In the genomic region with DNA sequence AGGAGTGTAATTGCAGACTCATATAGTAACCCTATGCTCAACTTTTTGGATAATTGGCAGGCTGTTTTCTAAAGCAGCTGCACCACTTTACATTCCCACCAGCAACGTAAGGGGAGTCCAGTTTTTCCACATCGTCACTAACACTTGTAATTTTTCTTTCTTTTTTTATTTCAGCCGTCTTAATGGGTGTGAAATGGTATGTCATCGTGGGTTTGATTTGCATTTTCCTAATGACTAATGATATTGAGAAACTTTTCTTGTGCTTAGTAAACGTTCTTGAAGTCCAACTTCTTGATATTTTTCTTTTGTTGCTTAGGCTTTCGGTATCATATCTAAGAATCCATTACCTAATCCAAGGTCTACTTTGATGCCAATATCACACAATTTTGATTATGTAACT, we compare ENCODE assay signal across 34 cellular contexts.
"Had no signal": no experiment of that assay in that cellular context is flagged by ENCODE, and none has a peak within 500 bp of the region (broad histone marks: within the 10 kb centered on the region; RNA-seq: fewer than 3 reads in every experiment).

No MANE protein-coding gene starts in this region.

- H3K4me1 ChIP-seq: adrenal gland, foreskin keratinocyte, gastroesophageal sphincter had no signal

- H3K9me3 Mint-ChIP-seq: activated CD4-positive, alpha-beta T cell treated with anti-CD3 and anti-CD28 coated beads, Interleukin-2, amount 10 ng/mL, durations not matched to agents 24 days and 14 days; activated naive CD4-positive, alpha-beta T cell treated with anti-CD3 and anti-CD28 coated beads, Interleukin-2, amount 50 U/mL, for 24 hours; activated naive CD8-positive, alpha-beta T cell treated with anti-CD3 and anti-CD28 coated beads, Interleukin-2, amount 50 U/mL, for 24 hours; activated T-helper 1 cell treated with anti-CD3 and anti-CD28 coated beads, Interleukin-12 subunit alpha, Interleukin-12 subunit beta, Interleukin-2, Interleukin-4 antibody, amounts not matched to agents 30 ng/mL and 10 ng/mL and 1 ng/mL, durations not matched to agents 14 hours and 24 hours and 36 hours; activated T-helper 2 cell treated with anti-CD3 and anti-CD28 coated beads, Interferon-gamma antibody, Interleukin-2, Interleukin-4, amounts not matched to agents 10 μg/mL and 5 μg/mL and 100 μg/mL, durations not matched to agents 14 hours and 24 hours and 36 hours had no signal

- H3K27me3 Mint-ChIP-seq: activated CD4-positive, alpha-beta memory T cell treated with anti-CD3 and anti-CD28 coated beads for 36 hours; activated CD4-positive, alpha-beta T cell treated with anti-CD3 and anti-CD28 coated beads for 36 hours; activated CD4-positive, alpha-beta T cell treated with anti-CD3 and anti-CD28 coated beads, Interleukin-2, amount 10 ng/mL, durations not matched to agents 24 days and 14 days; activated CD8-positive, alpha-beta memory T cell treated with anti-CD3 and anti-CD28 coated beads, Interleukin-2, amount 10 ng/mL, durations not matched to agents 7 days and 5 days; activated naive CD4-positive, alpha-beta T cell treated with anti-CD3 and anti-CD28 coated beads, Interleukin-2, amount 50 U/mL, for 24 hours; activated naive CD8-positive, alpha-beta T cell treated with anti-CD3 and anti-CD28 coated beads for 36 hours; activated naive CD8-positive, alpha-beta T cell treated with anti-CD3 and anti-CD28 coated beads, Interleukin-2, amount 50 U/mL, for 24 hours; central memory CD8-positive, alpha-beta T cell; effector memory CD8-positive, alpha-beta T cell; T-helper 17 cell had no signal

- H3K36me3 ChIP-seq: adrenal gland, brain microvascular endothelial cell, gastroesophageal sphincter had no signal

- H3K27ac Mint-ChIP-seq: activated CD4-positive, alpha-beta memory T cell treated with anti-CD3 and anti-CD28 coated beads for 36 hours; activated CD4-positive, alpha-beta T cell treated with anti-CD3 and anti-CD28 coated beads for 36 hours; activated CD4-positive, alpha-beta T cell treated with anti-CD3 and anti-CD28 coated beads, Interleukin-2, amount 10 ng/mL, durations not matched to agents 24 days and 14 days; activated CD8-positive, alpha-beta memory T cell treated with anti-CD3 and anti-CD28 coated beads, Interleukin-2, amount 10 ng/mL, durations not matched to agents 7 days and 5 days; activated CD8-positive, alpha-beta T cell treated with anti-CD3 and anti-CD28 coated beads, Interleukin-2, amount 10 ng/mL, durations not matched to agents 7 days and 5 days; activated naive CD4-positive, alpha-beta T cell treated with anti-CD3 and anti-CD28 coated beads for 36 hours; activated naive CD4-positive, alpha-beta T cell treated with anti-CD3 and anti-CD28 coated beads, Interleukin-2, amount 50 U/mL, for 24 hours; activated naive CD8-positive, alpha-beta T cell treated with anti-CD3 and anti-CD28 coated beads for 36 hours; activated naive CD8-positive, alpha-beta T cell treated with anti-CD3 and anti-CD28 coated beads, Interleukin-2, amount 50 U/mL, for 24 hours; activated T-helper 1 cell treated with anti-CD3 and anti-CD28 coated beads, Interleukin-12 subunit alpha, Interleukin-12 subunit beta, Interleukin-2, Interleukin-4 antibody, amounts not matched to agents 30 ng/mL and 10 ng/mL and 1 ng/mL, durations not matched to agents 14 hours and 24 hours and 36 hours; activated T-helper 2 cell treated with anti-CD3 and anti-CD28 coated beads, Interferon-gamma antibody, Interleukin-2, Interleukin-4, amounts not matched to agents 10 μg/mL and 5 μg/mL and 100 μg/mL, durations not matched to agents 14 hours and 24 hours and 36 hours; effector memory CD8-positive, alpha-beta T cell; T-helper 17 cell; T-helper 2 cell treated with Interferon-gamma antibody and Interleukin-4, amounts not matched to agents 5 μg/mL and 100 μg/mL, for 36 hours had no signal

- H3K4me3 ChIP-seq: adrenal gland, gastroesophageal sphincter had no signal

- H3K4me1 Mint-ChIP-seq: activated CD4-positive, alpha-beta T cell treated with anti-CD3 and anti-CD28 coated beads for 36 hours; activated CD4-positive, alpha-beta T cell treated with anti-CD3 and anti-CD28 coated beads, Interleukin-2, amount 10 ng/mL, durations not matched to agents 24 days and 14 days; activated CD8-positive, alpha-beta memory T cell treated with anti-CD3 and anti-CD28 coated beads, Interleukin-2, amount 10 ng/mL, durations not matched to agents 7 days and 5 days; activated naive CD4-positive, alpha-beta T cell treated with anti-CD3 and anti-CD28 coated beads, Interleukin-2, amount 50 U/mL, for 24 hours; activated naive CD8-positive, alpha-beta T cell treated with anti-CD3 and anti-CD28 coated beads for 36 hours; activated naive CD8-positive, alpha-beta T cell treated with anti-CD3 and anti-CD28 coated beads, Interleukin-2, amount 50 U/mL, for 24 hours; central memory CD8-positive, alpha-beta T cell; T-helper 17 cell had no signal

- H3K27me3 ChIP-seq: adrenal gland, brain microvascular endothelial cell, foreskin keratinocyte, gastroesophageal sphincter had no signal

- H3K27ac ChIP-seq: adrenal gland, brain microvascular endothelial cell, epithelial cell of prostate, foreskin keratinocyte, gastroesophageal sphincter had no signal

- H3K36me3 Mint-ChIP-seq: activated CD4-positive, alpha-beta memory T cell treated with anti-CD3 and anti-CD28 coated beads for 36 hours; activated CD8-positive, alpha-beta memory T cell treated with anti-CD3 and anti-CD28 coated beads, Interleukin-2, amount 10 ng/mL, durations not matched to agents 7 days and 5 days; activated naive CD4-positive, alpha-beta T cell treated with anti-CD3 and anti-CD28 coated beads, Interleukin-2, amount 50 U/mL, for 24 hours; activated naive CD8-positive, alpha-beta T cell treated with anti-CD3 and anti-CD28 coated beads for 36 hours had no signal

- H3K9me3 ChIP-seq: adrenal gland, gastroesophageal sphincter had no signal

- H3K4me3 Mint-ChIP-seq: activated CD4-positive, alpha-beta memory T cell treated with anti-CD3 and anti-CD28 coated beads for 36 hours; activated CD4-positive, alpha-beta T cell treated with anti-CD3 and anti-CD28 coated beads for 36 hours; activated CD4-positive, alpha-beta T cell treated with anti-CD3 and anti-CD28 coated beads, Interleukin-2, amount 10 ng/mL, durations not matched to agents 24 days and 14 days; activated CD8-positive, alpha-beta memory T cell treated with anti-CD3 and anti-CD28 coated beads, Interleukin-2, amount 10 ng/mL, durations not matched to agents 7 days and 5 days; activated CD8-positive, alpha-beta T cell treated with anti-CD3 and anti-CD28 coated beads, Interleukin-2, amount 10 ng/mL, durations not matched to agents 7 days and 5 days; activated naive CD4-positive, alpha-beta T cell treated with anti-CD3 and anti-CD28 coated beads for 36 hours; activated naive CD4-positive, alpha-beta T cell treated with anti-CD3 and anti-CD28 coated beads, Interleukin-2, amount 50 U/mL, for 24 hours; activated naive CD8-positive, alpha-beta T cell treated with anti-CD3 and anti-CD28 coated beads for 36 hours; activated naive CD8-positive, alpha-beta T cell treated with anti-CD3 and anti-CD28 coated beads, Interleukin-2, amount 50 U/mL, for 24 hours; activated T-helper 1 cell treated with anti-CD3 and anti-CD28 coated beads, Interleukin-12 subunit alpha, Interleukin-12 subunit beta, Interleukin-2, Interleukin-4 antibody, amounts not matched to agents 30 ng/mL and 10 ng/mL and 1 ng/mL, durations not matched to agents 14 hours and 24 hours and 36 hours; central memory CD8-positive, alpha-beta T cell; effector memory CD8-positive, alpha-beta T cell; T-helper 17 cell; T-helper 2 cell treated with Interferon-gamma antibody and Interleukin-4, amounts not matched to agents 5 μg/mL and 100 μg/mL, for 36 hours had no signal

- DNase-seq: activated CD4-positive, alpha-beta memory T cell treated with anti-CD3 and anti-CD28 coated beads for 36 hours; activated CD4-positive, alpha-beta T cell treated with anti-CD3 and anti-CD28 coated beads for 36 hours; activated CD4-positive, alpha-beta T cell treated with anti-CD3 and anti-CD28 coated beads, Interleukin-2, amount 10 ng/mL, durations not matched to agents 24 days and 14 days; activated CD4-positive, CD25-positive, alpha-beta regulatory T cell; activated CD4-positive, CD25-positive, alpha-beta regulatory T cell treated with anti-CD3 and anti-CD28 coated beads, Interleukin-2, amount 50 U/mL, for 72 hours; activated CD8-positive, alpha-beta memory T cell treated with anti-CD3 and anti-CD28 coated beads, Interleukin-2, amount 10 ng/mL, durations not matched to agents 7 days and 5 days; activated CD8-positive, alpha-beta memory T cell treated with anti-CD3 and anti-CD28 coated beads, Interleukin-2, amount 50 U/mL, for 4 hours; activated CD8-positive, alpha-beta T cell treated with anti-CD3 and anti-CD28 coated beads, Interleukin-2, amount 10 ng/mL, durations not matched to agents 7 days and 5 days; activated effector memory CD4-positive, alpha-beta T cell treated with anti-CD3 and anti-CD28 coated beads, Interleukin-2, amount 50 U/mL, for 16 hours; activated naive CD4-positive, alpha-beta T cell treated with anti-CD3 and anti-CD28 coated beads for 36 hours; activated naive CD8-positive, alpha-beta T cell treated with anti-CD3 and anti-CD28 coated beads for 36 hours; activated naive CD8-positive, alpha-beta T cell treated with anti-CD3 and anti-CD28 coated beads, Interleukin-2, amount 50 U/mL, for 24 hours; activated T-cell treated with anti-CD3 and anti-CD28 coated beads, Interleukin-2, amount 50 U/mL, for 1 hour; activated T-cell treated with anti-CD3 and anti-CD28 coated beads, Interleukin-2, amount 50 U/mL, for 48 hours; adrenal gland; amygdala; aorta; brain microvascular endothelial cell; cortex of kidney; dermis blood vessel endothelial cell; effector CD4-positive, alpha-beta T cell; effector memory CD8-positive, alpha-beta T cell; foreskin keratinocyte; head of caudate nucleus; T-helper 1 cell; T-helper 17 cell; T1000 had no signal
